8 cellular contexts compared by ENCODE assay signal in genomic region chr1:27658951-27659496, GRCh38.
DNase-seq lines count a peak whose midpoint lies in the region; ATAC-seq, FAIRE-seq and TF ChIP-seq lines count a peak whose summit lies in the region.
"Had no signal": no experiment of that assay in that cellular context is flagged by ENCODE, and none has a peak within 500 bp of the region (broad histone marks: within the 10 kb centered on the region; RNA-seq: fewer than 3 reads in every experiment).

No MANE protein-coding gene starts in this region.

- TF ChIP-seq POLR2A in H54 (IDR thresholded peaks at IDR 0.05; ENCODE audit: low read depth, low read length): no peak

- TF ChIP-seq CTCF in GM13977 (IDR thresholded peaks at IDR 0.05; ENCODE audit: extremely low read depth, insufficient read depth, missing control alignments) (no peak), LNCaP clone FGC (IDR thresholded peaks at IDR 0.05; ENCODE audit: control insufficient read depth, extremely low read depth, insufficient read depth) (no peak)

- no peaks in the 10 kb centered on the region for H3K27me3 Mint-ChIP-seq in stimulated activated naive CD8-positive, alpha-beta T cell treated with anti-CD3 and anti-CD28 coated beads, Interleukin-15, amount 100 ng/mL, for 72 hours

- peak overlapping the region; percentile 87 to 95 for H3K4me3 Mint-ChIP-seq in stimulated activated naive CD8-positive, alpha-beta T cell treated with anti-CD3 and anti-CD28 coated beads, Interleukin-15, amount 100 ng/mL, for 72 hours

- peak overlapping the region; percentile 90 to 97 for H3K27ac Mint-ChIP-seq in stimulated activated naive CD8-positive, alpha-beta T cell treated with anti-CD3 and anti-CD28 coated beads, Interleukin-15, amount 100 ng/mL, for 72 hours

- peak overlapping the region; percentile 48 for H3K4me3 ChIP-seq in LNCaP clone FGC (ENCODE audit: low read depth, low read length)

- in situ Hi-C loops in GM13977 (cut with MboI; ENCODE audit: low pct_unique_long_range_greater_than_20kb, low sequenced_read_pairs, unreplicated experiment): no loop called here

- DNase-seq in GM13977 (ENCODE audit: low spot score) (peak; percentile 57), H54 (ENCODE audit: insufficient read length, low spot score) (peak; percentile 61), LNCaP clone FGC (ENCODE audit: low read depth) (no peak), iris pigment epithelial cell (ENCODE audit: low read depth) (peak; percentile 44), NCI-H1105 (lab: John Stamatoyannopoulos, UW) (no peak)
- DNase-seq in stimulated activated naive CD8-positive, alpha-beta T cell treated with anti-CD3 and anti-CD28 coated beads, Interleukin-15, amount 100 ng/mL, for 72 hours: peak; percentile 38 to 44

- H3K9me3 Mint-ChIP-seq in stimulated activated naive CD8-positive, alpha-beta T cell treated with anti-CD3 and anti-CD28 coated beads, Interleukin-15, amount 100 ng/mL, for 72 hours: no peaks in the 10 kb centered on the region

- peak; percentile 82 for FAIRE-seq in H54 (lab: Jason Lieb, UNC)

- peak overlapping the region; percentile 62 for H3K27ac ChIP-seq in angular gyrus (ENCODE audit: low read depth, low read length)
- H3K27ac ChIP-seq: cardiac muscle cell had no signal

- H3K4me1 Mint-ChIP-seq in stimulated activated naive CD8-positive, alpha-beta T cell treated with anti-CD3 and anti-CD28 coated beads, Interleukin-15, amount 100 ng/mL, for 72 hours: peaks cover 69% of the 10 kb centered on the region

- ATAC-seq in stimulated activated naive CD8-positive, alpha-beta T cell treated with anti-CD3 and anti-CD28 coated beads, Interleukin-15, amount 100 ng/mL, for 72 hours: peak; percentile 18

Comparison
In these comparisons a context has a peak if more than half of its experiments do, and no peak if none do; other contexts are left out.
1. DNase-seq: peak in GM13977 (single experiment), H54 (single experiment), iris pigment epithelial cell (single experiment) and stimulated activated naive CD8-positive, alpha-beta T cell treated with anti-CD3 and anti-CD28 coated beads, Interleukin-15, amount 100 ng/mL, for 72 hours (2 of 2); none in LNCaP clone FGC (single experiment) and NCI-H1105 (single experiment).